Comparison of ENCODE assay signal across 27 cellular contexts in the genomic region with DNA sequence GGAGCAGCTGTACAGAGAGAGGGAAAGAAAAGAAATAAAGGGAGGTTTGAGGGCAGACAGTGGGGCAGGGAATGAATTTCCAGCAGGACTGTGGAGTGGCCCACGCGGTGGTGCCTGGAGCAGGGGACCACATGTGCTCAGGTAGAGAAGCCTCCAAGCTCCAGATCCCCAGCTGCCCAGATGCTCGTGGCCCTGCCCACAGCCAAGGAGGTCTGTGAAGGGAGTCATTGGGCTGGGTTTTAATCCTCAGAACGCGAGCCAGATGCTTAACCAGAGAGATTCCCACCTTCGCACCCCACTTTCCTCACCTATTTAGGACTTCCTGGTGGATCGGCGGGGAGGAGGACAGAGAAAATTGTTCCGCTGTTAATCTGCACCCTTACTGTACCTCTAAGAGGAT.
"Had no signal": no experiment of that assay in that cellular context is flagged by ENCODE, and none has a peak within 500 bp of the region (broad histone marks: within the 10 kb centered on the region; RNA-seq: fewer than 3 reads in every experiment).

No MANE protein-coding gene starts in this region.

- H3K27ac Mint-ChIP-seq: memory B cell; natural killer cell treated with Interleukin-12 subunit alpha and Interleukin-12 subunit beta and Interleukin-15 and Interleukin-18, amount 100 ng/mL, for 72 hours; progenitor cell of endocrine pancreas had no signal

- H3K4me3 Mint-ChIP-seq: memory B cell; natural killer cell treated with Interleukin-12 subunit alpha and Interleukin-12 subunit beta and Interleukin-15 and Interleukin-18, amount 100 ng/mL, for 72 hours; neural crest cell; stimulated activated naive CD8-positive, alpha-beta T cell treated with anti-CD3 and anti-CD28 coated beads, Interleukin-15, amount 100 ng/mL, for 72 hours had no signal

- H3K36me3 Mint-ChIP-seq: memory B cell; natural killer cell treated with Interleukin-12 subunit alpha and Interleukin-12 subunit beta and Interleukin-15 and Interleukin-18, amount 100 ng/mL, for 72 hours had no signal

- H3K4me1 Mint-ChIP-seq: memory B cell; neural crest cell; stimulated activated naive CD8-positive, alpha-beta T cell treated with anti-CD3 and anti-CD28 coated beads, Interleukin-15, amount 100 ng/mL, for 72 hours had no signal

- H3K27me3 ChIP-seq: esophagus muscularis mucosa, foreskin keratinocyte, gastroesophageal sphincter, heart left ventricle, suprapubic skin, transverse colon, upper lobe of right lung, uterus had no signal

- H3K9ac ChIP-seq: parathyroid adenoma had no signal

- H3K4me3 ChIP-seq: coronary artery, esophagus muscularis mucosa, gastroesophageal sphincter, heart left ventricle, lung, suprapubic skin, transverse colon, upper lobe of right lung, uterus had no signal

- H3K9me3 ChIP-seq: esophagus muscularis mucosa, gastroesophageal sphincter, heart left ventricle, suprapubic skin, transverse colon, upper lobe of right lung, uterus had no signal

- H3K36me3 ChIP-seq: esophagus muscularis mucosa, gastroesophageal sphincter, heart left ventricle, suprapubic skin, transverse colon, upper lobe of right lung, uterus had no signal

- DNase-seq: dermis blood vessel endothelial cell; effector memory CD4-positive, alpha-beta T cell; foreskin keratinocyte; heart left ventricle; hypothalamus; right cardiac atrium; small intestine; stimulated activated CD4-positive, alpha-beta T cell treated with anti-CD3 and anti-CD28 coated beads, Interleukin-15, amount 100 ng/mL, for 24 hours; stimulated activated CD4-positive, alpha-beta T cell treated with anti-CD3 and anti-CD28 coated beads, Interleukin-2, amount 100 ng/mL, for 48 hours; stimulated activated naive CD4-positive, alpha-beta T cell; stimulated activated naive CD8-positive, alpha-beta T cell treated with anti-CD3 and anti-CD28 coated beads, Interleukin-15, amount 100 ng/mL, for 72 hours; transverse colon; upper lobe of right lung; uterus had no signal

- H3K9me3 Mint-ChIP-seq: neural crest cell had no signal

- H3K27me3 Mint-ChIP-seq: memory B cell; progenitor cell of endocrine pancreas; stimulated activated naive CD8-positive, alpha-beta T cell treated with anti-CD3 and anti-CD28 coated beads, Interleukin-15, amount 100 ng/mL, for 72 hours had no signal

- FAIRE-seq: endothelial cell of umbilical vein, keratinocyte, small intestine had no signal

- H3K4me1 ChIP-seq: esophagus muscularis mucosa, foreskin keratinocyte, gastroesophageal sphincter, heart left ventricle, suprapubic skin, transverse colon, upper lobe of right lung, uterus had no signal

- ATAC-seq: foreskin keratinocyte; gastroesophageal sphincter; heart left ventricle; left lobe of liver; natural killer cell treated with Interleukin-12 subunit alpha and Interleukin-12 subunit beta and Interleukin-15 and Interleukin-18, amount 100 ng/mL, for 72 hours; right cardiac atrium; stimulated activated naive CD8-positive, alpha-beta T cell treated with anti-CD3 and anti-CD28 coated beads, Interleukin-15, amount 100 ng/mL, for 72 hours; upper lobe of right lung had no signal

- H3K79me2 ChIP-seq: parathyroid adenoma had no signal

- H3K27ac ChIP-seq: coronary artery, esophagus muscularis mucosa, foreskin keratinocyte, gastroesophageal sphincter, heart left ventricle, parathyroid adenoma, suprapubic skin, transverse colon, upper lobe of right lung, uterus had no signal

- H2AFZ ChIP-seq: parathyroid adenoma had no signal
